In the genomic region with DNA sequence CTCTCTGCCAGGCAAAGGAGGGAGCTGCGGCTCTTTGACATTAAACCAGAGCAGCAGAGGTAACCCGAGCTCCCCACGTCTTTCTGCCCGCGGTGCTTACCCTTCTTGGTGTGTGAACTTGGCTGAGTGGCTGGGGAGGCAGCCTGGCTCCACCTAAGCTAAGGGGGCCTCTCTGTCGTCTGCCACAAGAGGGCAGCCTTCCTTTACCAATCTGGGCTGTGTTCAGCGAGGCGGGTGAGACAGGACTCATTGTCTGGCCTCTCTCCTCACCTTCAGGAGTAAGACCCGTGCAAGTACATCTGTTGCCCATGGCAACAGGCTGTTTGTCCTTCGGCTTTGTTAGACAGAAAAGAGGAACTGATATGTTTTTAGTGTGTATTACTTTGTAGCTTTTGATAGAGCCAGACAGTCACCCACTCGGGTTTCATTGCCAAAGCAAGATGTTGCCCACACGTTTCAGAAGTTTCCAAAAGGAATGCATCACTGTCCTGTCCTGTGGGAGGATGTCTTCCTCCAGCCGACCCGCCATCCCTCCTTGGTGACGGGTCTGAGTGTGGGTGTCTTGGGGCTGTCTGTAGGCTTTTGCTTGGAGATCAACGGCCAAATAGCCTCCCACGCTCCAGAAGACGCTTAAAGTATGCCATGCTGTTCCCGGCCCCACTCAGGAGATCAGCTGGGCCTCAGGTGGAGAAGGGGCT, we compare ENCODE assay signal across 1 cellular context.
TF ChIP-seq lines count a peak whose summit lies in the region.

No MANE protein-coding gene starts in this region.

TF ChIP-seq in GM12878, 131 proteins besides CTCF, POLR2A, EP300 and RAD21 (continued from another document):
- TF ChIP-seq, protein P1, sequence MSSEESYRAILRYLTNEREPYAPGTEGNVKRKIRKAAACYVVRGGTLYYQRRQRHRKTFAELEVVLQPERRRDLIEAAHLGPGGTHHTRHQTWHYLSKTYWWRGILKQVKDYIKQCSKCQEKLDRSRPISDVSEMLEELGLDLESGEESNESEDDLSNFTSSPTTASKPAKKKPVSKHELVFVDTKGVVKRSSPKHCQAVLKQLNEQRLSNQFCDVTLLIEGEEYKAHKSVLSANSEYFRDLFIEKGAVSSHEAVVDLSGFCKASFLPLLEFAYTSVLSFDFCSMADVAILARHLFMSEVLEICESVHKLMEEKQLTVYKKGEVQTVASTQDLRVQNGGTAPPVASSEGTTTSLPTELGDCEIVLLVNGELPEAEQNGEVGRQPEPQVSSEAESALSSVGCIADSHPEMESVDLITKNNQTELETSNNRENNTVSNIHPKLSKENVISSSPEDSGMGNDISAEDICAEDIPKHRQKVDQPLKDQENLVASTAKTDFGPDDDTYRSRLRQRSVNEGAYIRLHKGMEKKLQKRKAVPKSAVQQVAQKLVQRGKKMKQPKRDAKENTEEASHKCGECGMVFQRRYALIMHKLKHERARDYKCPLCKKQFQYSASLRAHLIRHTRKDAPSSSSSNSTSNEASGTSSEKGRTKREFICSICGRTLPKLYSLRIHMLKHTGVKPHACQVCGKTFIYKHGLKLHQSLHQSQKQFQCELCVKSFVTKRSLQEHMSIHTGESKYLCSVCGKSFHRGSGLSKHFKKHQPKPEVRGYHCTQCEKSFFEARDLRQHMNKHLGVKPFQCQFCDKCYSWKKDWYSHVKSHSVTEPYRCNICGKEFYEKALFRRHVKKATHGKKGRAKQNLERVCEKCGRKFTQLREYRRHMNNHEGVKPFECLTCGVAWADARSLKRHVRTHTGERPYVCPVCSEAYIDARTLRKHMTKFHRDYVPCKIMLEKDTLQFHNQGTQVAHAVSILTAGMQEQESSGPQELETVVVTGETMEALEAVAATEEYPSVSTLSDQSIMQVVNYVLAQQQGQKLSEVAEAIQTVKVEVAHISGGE (CRISPR knock-in tag; IDR thresholded peaks at IDR 0.05): no peak
- 0 out of 2 replicates have a peak, but pooled peaks have one; percentile 39 for TF ChIP-seq LARP7 (IDR thresholded peaks at IDR 0.05)
- TF ChIP-seq SMARCA5 (IDR thresholded peaks at IDR 0.05): 0 out of 2 replicates have a peak, but pooled peaks have one; percentile 49
- no peak for TF ChIP-seq HDGF (IDR thresholded peaks at IDR 0.05)
- no peak for TF ChIP-seq HCFC1 (IDR thresholded peaks at IDR 0.05; ENCODE audit: low read length)
- TF ChIP-seq SMAD5 (IDR thresholded peaks at IDR 0.05; ENCODE audit: low read depth): no peak
- TF ChIP-seq ZZZ3 (IDR thresholded peaks at IDR 0.05; ENCODE audit: control insufficient read depth, insufficient read length, low read depth): no peak
- peak; percentile 38; the same call in 1 of the 2 replicates for TF ChIP-seq IRF4 (IDR thresholded peaks at IDR 0.05; ENCODE audit: low read depth, low read length)
- TF ChIP-seq SUPT20H (IDR thresholded peaks at IDR 0.05; ENCODE audit: borderline replicate concordance, control insufficient read depth, low read depth, low read length): no peak
- no peak for TF ChIP-seq ETV6 (conservative IDR thresholded peaks at IDR 0.05 in 1 of 2, IDR thresholded peaks at IDR 0.05 in 1 of 2; ENCODE audit: borderline replicate concordance in 1 of 2, low read depth in 1 of 2)
- no peak for TF ChIP-seq TCF12 (IDR thresholded peaks at IDR 0.05; ENCODE audit: low read depth, low read length)
- TF ChIP-seq EZH2 (IDR thresholded peaks at IDR 0.05; ENCODE audit: borderline replicate concordance, control insufficient read depth, low read depth, low read length): no peak
- peak; percentile 58 for TF ChIP-seq DPF2 (IDR thresholded peaks at IDR 0.05)
- no peak for TF ChIP-seq KLF5 (IDR thresholded peaks at IDR 0.05; ENCODE audit: partially characterized antibody)
- TF ChIP-seq, protein P2, sequence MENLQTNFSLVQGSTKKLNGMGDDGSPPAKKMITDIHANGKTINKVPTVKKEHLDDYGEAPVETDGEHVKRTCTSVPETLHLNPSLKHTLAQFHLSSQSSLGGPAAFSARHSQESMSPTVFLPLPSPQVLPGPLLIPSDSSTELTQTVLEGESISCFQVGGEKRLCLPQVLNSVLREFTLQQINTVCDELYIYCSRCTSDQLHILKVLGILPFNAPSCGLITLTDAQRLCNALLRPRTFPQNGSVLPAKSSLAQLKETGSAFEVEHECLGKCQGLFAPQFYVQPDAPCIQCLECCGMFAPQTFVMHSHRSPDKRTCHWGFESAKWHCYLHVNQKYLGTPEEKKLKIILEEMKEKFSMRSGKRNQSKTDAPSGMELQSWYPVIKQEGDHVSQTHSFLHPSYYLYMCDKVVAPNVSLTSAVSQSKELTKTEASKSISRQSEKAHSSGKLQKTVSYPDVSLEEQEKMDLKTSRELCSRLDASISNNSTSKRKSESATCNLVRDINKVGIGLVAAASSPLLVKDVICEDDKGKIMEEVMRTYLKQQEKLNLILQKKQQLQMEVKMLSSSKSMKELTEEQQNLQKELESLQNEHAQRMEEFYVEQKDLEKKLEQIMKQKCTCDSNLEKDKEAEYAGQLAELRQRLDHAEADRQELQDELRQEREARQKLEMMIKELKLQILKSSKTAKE (IDR thresholded peaks at IDR 0.05; ENCODE audit: low read depth, poor library complexity, severe bottlenecking): peak; percentile 76
- TF ChIP-seq BHLHE40 (IDR thresholded peaks at IDR 0.05; ENCODE audit: borderline replicate concordance in 1 of 2, low read depth in 2 of 2, low read length in 1 of 2): peak; percentile 77 to 84; a peak in 3 of 4 replicates
- no peak for TF ChIP-seq JUND (IDR thresholded peaks at IDR 0.05; ENCODE audit: low read depth, low read length)
- TF ChIP-seq MEF2B (IDR thresholded peaks at IDR 0.05; ENCODE audit: partially characterized antibody, poor library complexity, severe bottlenecking): peak; percentile 49
- no peak for TF ChIP-seq SIN3A (IDR thresholded peaks at IDR 0.05; ENCODE audit: low read depth, low read length)
- no peak for TF ChIP-seq ZNF207 (IDR thresholded peaks at IDR 0.05; ENCODE audit: borderline replicate concordance)
- no peak for TF ChIP-seq ZNF217 (IDR thresholded peaks at IDR 0.05)
- TF ChIP-seq SPI1 (IDR thresholded peaks at IDR 0.05; ENCODE audit: borderline replicate concordance, insufficient read depth, low read depth, low read length): peak; percentile 97
- no peak for TF ChIP-seq TARDBP (IDR thresholded peaks at IDR 0.05; ENCODE audit: borderline replicate concordance)
- TF ChIP-seq, protein P3, sequence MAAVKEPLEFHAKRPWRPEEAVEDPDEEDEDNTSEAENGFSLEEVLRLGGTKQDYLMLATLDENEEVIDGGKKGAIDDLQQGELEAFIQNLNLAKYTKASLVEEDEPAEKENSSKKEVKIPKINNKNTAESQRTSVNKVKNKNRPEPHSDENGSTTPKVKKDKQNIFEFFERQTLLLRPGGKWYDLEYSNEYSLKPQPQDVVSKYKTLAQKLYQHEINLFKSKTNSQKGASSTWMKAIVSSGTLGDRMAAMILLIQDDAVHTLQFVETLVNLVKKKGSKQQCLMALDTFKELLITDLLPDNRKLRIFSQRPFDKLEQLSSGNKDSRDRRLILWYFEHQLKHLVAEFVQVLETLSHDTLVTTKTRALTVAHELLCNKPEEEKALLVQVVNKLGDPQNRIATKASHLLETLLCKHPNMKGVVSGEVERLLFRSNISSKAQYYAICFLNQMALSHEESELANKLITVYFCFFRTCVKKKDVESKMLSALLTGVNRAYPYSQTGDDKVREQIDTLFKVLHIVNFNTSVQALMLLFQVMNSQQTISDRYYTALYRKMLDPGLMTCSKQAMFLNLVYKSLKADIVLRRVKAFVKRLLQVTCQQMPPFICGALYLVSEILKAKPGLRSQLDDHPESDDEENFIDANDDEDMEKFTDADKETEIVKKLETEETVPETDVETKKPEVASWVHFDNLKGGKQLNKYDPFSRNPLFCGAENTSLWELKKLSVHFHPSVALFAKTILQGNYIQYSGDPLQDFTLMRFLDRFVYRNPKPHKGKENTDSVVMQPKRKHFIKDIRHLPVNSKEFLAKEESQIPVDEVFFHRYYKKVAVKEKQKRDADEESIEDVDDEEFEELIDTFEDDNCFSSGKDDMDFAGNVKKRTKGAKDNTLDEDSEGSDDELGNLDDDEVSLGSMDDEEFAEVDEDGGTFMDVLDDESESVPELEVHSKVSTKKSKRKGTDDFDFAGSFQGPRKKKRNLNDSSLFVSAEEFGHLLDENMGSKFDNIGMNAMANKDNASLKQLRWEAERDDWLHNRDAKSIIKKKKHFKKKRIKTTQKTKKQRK (IDR thresholded peaks at IDR 0.05; ENCODE audit: low read depth, low read length): no peak
- TF ChIP-seq PML (IDR thresholded peaks at IDR 0.05; ENCODE audit: low read length): no peak
- TF ChIP-seq CHD2 (IDR thresholded peaks at IDR 0.05; ENCODE audit: borderline replicate concordance, low read depth, low read length): no peak
- TF ChIP-seq PAX5 (IDR thresholded peaks at IDR 0.05; ENCODE audit: borderline replicate concordance, low read depth, low read length): peak; percentile 81
- no peak for TF ChIP-seq ZBTB33 (IDR thresholded peaks at IDR 0.05)
- 0 out of 2 replicates have a peak, but pooled peaks have one; percentile 24 for TF ChIP-seq CBX5 (IDR thresholded peaks at IDR 0.05; ENCODE audit: low read depth)
